In the genomic region with DNA sequence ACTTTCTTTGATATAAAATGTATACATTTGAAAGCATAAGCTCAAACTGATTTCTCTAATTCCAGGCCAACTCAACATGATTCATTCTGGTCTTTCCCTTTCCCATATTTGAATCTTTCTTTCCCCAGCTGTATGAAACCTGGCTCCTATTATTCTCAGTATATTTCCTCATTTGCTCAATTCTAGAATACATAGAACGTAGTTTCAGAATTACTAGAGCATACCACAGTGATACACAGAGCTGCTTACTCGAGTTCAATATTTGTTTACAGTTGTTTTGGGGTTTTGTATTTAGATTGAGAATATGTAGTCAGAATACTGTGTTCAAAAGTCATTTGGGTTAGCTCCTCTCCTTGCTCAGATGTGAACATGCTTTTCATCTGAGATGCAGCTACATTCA, we compare ENCODE assay signal across 11 cellular contexts. TPM values are rescaled to one million over a fixed set of nuclear protein-coding genes. Genes with fewer than 3 reads are reported as not detected.
A peak's percentile ranks its signal among the peaks of the same experiment; 100 is the strongest.
DNase-seq lines count a peak whose midpoint lies in the region; ATAC-seq and TF ChIP-seq lines count a peak whose summit lies in the region.
"Had no signal": no experiment of that assay in that cellular context is flagged by ENCODE, and none has a peak within 500 bp of the region (broad histone marks: within the 10 kb centered on the region; RNA-seq: fewer than 3 reads in every experiment).

No MANE protein-coding gene starts in this region.

- peaks cover 35% of the 10 kb centered on the region for H3K4me1 Mint-ChIP-seq in activated T-cell treated with anti-CD3 and anti-CD28 coated beads, Interleukin-2, amount 50 U/mL, for 72 hours (ENCODE audit: low read depth)

- TF ChIP-seq CTCF in foreskin fibroblast (IDR thresholded peaks at IDR 0.05; ENCODE audit: low read depth, low read length) = no peak

- H3K9me3 Mint-ChIP-seq in activated T-cell treated with anti-CD3 and anti-CD28 coated beads, Interleukin-2, amount 50 U/mL, for 72 hours = no peaks in the 10 kb centered on the region

- H3K27ac Mint-ChIP-seq in activated T-cell treated with anti-CD3 and anti-CD28 coated beads, Interleukin-2, amount 50 U/mL, for 72 hours = peak overlapping the region; percentile 10
- H3K27ac Mint-ChIP-seq: activated naive CD8-positive, alpha-beta T cell had no signal

- H3K4me3 ChIP-seq in foreskin fibroblast (ENCODE audit: low read depth in 1 of 2, low read length in 2 of 2) = no peak overlapping the region
- H3K4me3 ChIP-seq: SK-N-MC had no signal

- no peaks in the 10 kb centered on the region for H3K27me3 Mint-ChIP-seq in activated T-cell treated with anti-CD3 and anti-CD28 coated beads, Interleukin-2, amount 50 U/mL, for 72 hours (ENCODE audit: low read depth)
- H3K27me3 Mint-ChIP-seq: activated naive CD8-positive, alpha-beta T cell had no signal

- H3K36me3 Mint-ChIP-seq in activated T-cell treated with anti-CD3 and anti-CD28 coated beads, Interleukin-2, amount 50 U/mL, for 72 hours (ENCODE audit: insufficient read depth in 2 of 2) = peaks cover 8 to 9% of the 10 kb centered on the region in 2 donors

- DNase-seq in activated T-cell treated with anti-CD3 and anti-CD28 coated beads, Interleukin-2, amount 50 U/mL, for 72 hours = no peak
- DNase-seq in activated T-cell treated with anti-CD3 and anti-CD28 coated beads for 4 hours (no peak), foreskin fibroblast (no peak)
- no peak for DNase-seq in stimulated activated naive CD8-positive, alpha-beta T cell treated with anti-CD3 and anti-CD28 coated beads, Interleukin-15, Interleukin-2, amounts not matched to agents 100 U/mL and 50 U/mL, for 24 hours
- DNase-seq in effector CD4-positive, alpha-beta T cell = no peak
- DNase-seq: NCI-H69 had no signal

- peak; percentile 71 to 77 for ATAC-seq in activated T-cell treated with anti-CD3 and anti-CD28 coated beads, Interleukin-2, amount 50 U/mL, for 72 hours (replicated peaks in 1 of 2)
- ATAC-seq in GM21717 (IDR thresholded peaks at IDR 0.05; ENCODE audit: unreplicated experiment) = peak; percentile 65
- ATAC-seq in HG03135 (IDR thresholded peaks at IDR 0.05; ENCODE audit: unreplicated experiment) = peak; percentile 51
- peak; percentile 33 for ATAC-seq in stimulated activated naive CD8-positive, alpha-beta T cell treated with anti-CD3 and anti-CD28 coated beads, Interleukin-15, Interleukin-2, amounts not matched to agents 100 U/mL and 50 U/mL, for 24 hours
- no peak for ATAC-seq in HG02970 (IDR thresholded peaks at IDR 0.05; ENCODE audit: low FRiP score, unreplicated experiment)

- peak overlapping the region; percentile 20 to 29 for H3K4me3 Mint-ChIP-seq in activated T-cell treated with anti-CD3 and anti-CD28 coated beads, Interleukin-2, amount 50 U/mL, for 72 hours
- H3K4me3 Mint-ChIP-seq: activated naive CD8-positive, alpha-beta T cell had no signal

RNA-seq across cellular contexts. Expression of a gene that starts 43.0 kb away (rescaled TPM):
- total RNA-seq in activated T-cell treated with anti-CD3 and anti-CD28 coated beads, Interleukin-2, amount 50 U/mL, for 72 hours = 10 to 100 TPM in 1 of 2 donors, 1 to 10 TPM in 1; 5.4 to 13.7 TPM
